In genomic region chr7:131554880-131555516, GRCh38 we compare ENCODE assay signal across 8 cellular contexts. TPM values are rescaled to one million over a fixed set of nuclear protein-coding genes. Genes with fewer than 3 reads are reported as not detected.
DNase-seq lines count a peak whose midpoint lies in the region; ATAC-seq and TF ChIP-seq lines count a peak whose summit lies in the region.
"Had no signal": no experiment of that assay in that cellular context is flagged by ENCODE, and none has a peak within 500 bp of the region (broad histone marks: within the 10 kb centered on the region; RNA-seq: fewer than 3 reads in every experiment).

No MANE protein-coding gene starts in this region.

- H3K27ac ChIP-seq in sigmoid colon (peak overlapping the region; percentile 39 to 82 (median 70)), right lobe of liver (no peak overlapping the region)

- no peak for TF ChIP-seq EP300 in sigmoid colon (IDR thresholded peaks at IDR 0.05)

- 64 to 76% methylated on average over 12 of the region's 12 CpGs for WGBS in sigmoid colon, 2 donors
- 57% methylated on average over 5 of the region's 12 CpGs for WGBS in right lobe of liver (ENCODE audit: insufficient coverage, low coverage, low lambda C conversion rate, missing lambda C conversion rate)

- no peaks in the 10 kb centered on the region for H3K36me3 Mint-ChIP-seq in glutamatergic neuron (ENCODE audit: unreplicated experiment)

- TF ChIP-seq POLR2A in sigmoid colon (IDR thresholded peaks at IDR 0.05) (no peak), right lobe of liver (IDR thresholded peaks at IDR 0.05) (no peak)

- peaks cover 8% of the 10 kb centered on the region for H3K4me1 ChIP-seq in NT2/D1 (ENCODE audit: insufficient read depth, insufficient read length)
- H3K4me1 ChIP-seq in sigmoid colon = peaks cover 0 to 67% (median 39%) of the 10 kb centered on the region in 4 donors
- peaks cover 0 to 12% (median 3%) of the 10 kb centered on the region in 4 donors for H3K4me1 ChIP-seq in right lobe of liver

- no peaks in the 10 kb centered on the region for H3K27me3 ChIP-seq in NT2/D1 (ENCODE audit: insufficient read depth, insufficient read length)
- no peaks in the 10 kb centered on the region for H3K27me3 ChIP-seq in sigmoid colon
- H3K27me3 ChIP-seq in right lobe of liver = peaks cover 0 to 11% of the 10 kb centered on the region in 2 donors

- H3K36me3 ChIP-seq in NT2/D1 (ENCODE audit: insufficient read depth, insufficient read length, low read length) (peaks cover 59% of the 10 kb centered on the region), sigmoid colon (no peaks in the 10 kb centered on the region), right lobe of liver (no peaks in the 10 kb centered on the region)

- H3K4me1 Mint-ChIP-seq in glutamatergic neuron (ENCODE audit: low read depth, unreplicated experiment) = peaks cover 5% of the 10 kb centered on the region

- H3K9me3 Mint-ChIP-seq in glutamatergic neuron (ENCODE audit: unreplicated experiment) = peaks cover 13% of the 10 kb centered on the region

- no peak for ATAC-seq in right lobe of liver

- H3K4me3 ChIP-seq in NT2/D1 (ENCODE audit: insufficient read length, low read depth) (peak overlapping the region; percentile 97), sigmoid colon (peak overlapping the region; percentile 65 to 81 (median 70)), right lobe of liver (peak overlapping the region in 1 of 3 donors; percentile 61)

- no peak overlapping the region for H3K27ac Mint-ChIP-seq in glutamatergic neuron (ENCODE audit: unreplicated experiment)

- H3K9ac ChIP-seq in NT2/D1 (ENCODE audit: insufficient read length, low read depth) = peak overlapping the region; percentile 99

- TF ChIP-seq CTCF in GM20000 (IDR thresholded peaks at IDR 0.05; ENCODE audit: extremely low read depth, missing control alignments) (no peak), glutamatergic neuron (IDR thresholded peaks at IDR 0.05; ENCODE audit: partially characterized antibody, unreplicated experiment) (no peak), sigmoid colon (IDR thresholded peaks at IDR 0.05) (no peak), right lobe of liver (IDR thresholded peaks at IDR 0.05) (no peak)

- peak overlapping the region; percentile 85 for H3K4me3 Mint-ChIP-seq in glutamatergic neuron (ENCODE audit: unreplicated experiment)

- DNase-seq in GM20000 (ENCODE audit: low spot score) (peak; percentile 30), NT2/D1 (ENCODE audit: low read depth, low spot score) (no peak), glutamatergic neuron (no peak), sigmoid colon (no peak), NCI-H345 treated with DMSO at 0.1 percent for 48 hours (lab: John Stamatoyannopoulos, UW; ENCODE audit: unreplicated experiment) (no peak), HuH-7.5 (ENCODE audit: low spot score) (no peak), right lobe of liver (no peak)
- DNase-seq: small intestine had no signal

- intact Hi-C loops in sigmoid colon (cut with DNase I) = loop anchor here (5.0 kb wide), 1 partner anchor 97 kb away; no protein-coding TSS in a partner anchor
- intact Hi-C loops in right lobe of liver (cut with DNase I) = no loop called here

- peaks cover 7% of the 10 kb centered on the region for H3K27me3 Mint-ChIP-seq in glutamatergic neuron (ENCODE audit: unreplicated experiment)

- no peaks in the 10 kb centered on the region for H3K9me3 ChIP-seq in NT2/D1 (ENCODE audit: insufficient read depth, low read length)
- no peaks in the 10 kb centered on the region for H3K9me3 ChIP-seq in sigmoid colon
- H3K9me3 ChIP-seq in right lobe of liver = no peaks in the 10 kb centered on the region

RNA-seq across cellular contexts. Expression of gene PODXL, which starts 1.4 kb away (rescaled TPM):
- total RNA-seq in glutamatergic neuron (ENCODE audit: unreplicated experiment) (12.3 TPM), sigmoid colon (10 to 100 TPM; 15.8 to 23.2 (median 20.2) TPM), right lobe of liver (10 to 100 TPM in 1 of 6 experiments, 1 to 10 TPM in 5; 2.1 to 11.4 (median 3.4) TPM)
- polyA plus RNA-seq in sigmoid colon = 1 to 10 TPM; 1.2 to 8.8 (median 3.0) TPM

Comparison
In these comparisons a context has a peak if more than half of its experiments do, and no peak if none do; other contexts are left out.
1. H3K27ac ChIP-seq: peak in sigmoid colon (4 of 4); none in right lobe of liver (0 of 3).